13 cellular contexts compared by ENCODE assay signal in the genomic region with DNA sequence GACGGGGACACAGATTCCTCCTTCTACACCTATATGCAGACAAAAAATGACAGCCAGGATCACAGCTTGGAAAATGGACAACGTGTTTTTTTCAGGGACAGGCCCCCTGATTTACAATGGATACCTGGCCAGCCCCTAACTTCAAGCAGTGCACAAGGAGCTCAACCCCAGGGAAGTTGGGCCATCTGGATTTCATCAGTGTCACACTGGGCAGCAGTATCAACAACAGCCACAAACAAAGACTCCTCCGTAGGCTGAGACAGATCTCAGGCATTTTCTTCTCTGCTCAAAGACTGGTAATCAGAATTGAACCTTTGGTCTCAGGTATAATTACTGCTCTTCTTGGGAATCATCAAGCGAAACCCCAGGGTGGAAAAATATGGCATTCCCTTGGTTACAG.
"Had no signal": no experiment of that assay in that cellular context is flagged by ENCODE, and none has a peak within 500 bp of the region (broad histone marks: within the 10 kb centered on the region; RNA-seq: fewer than 3 reads in every experiment).

No MANE protein-coding gene starts in this region.

- H3K4me1 ChIP-seq: suprapubic skin had no signal

- H3K36me3 ChIP-seq: esophagus muscularis mucosa, gastroesophageal sphincter, heart right ventricle, suprapubic skin had no signal

- H3K4me3 ChIP-seq: esophagus muscularis mucosa, gastroesophageal sphincter, heart right ventricle, lung, mucosa of descending colon, skin epidermis, suprapubic skin had no signal

- H3K9me3 ChIP-seq: gastroesophageal sphincter, mucosa of descending colon, suprapubic skin had no signal

- H3K27me3 ChIP-seq: esophagus muscularis mucosa, gastroesophageal sphincter, heart right ventricle, suprapubic skin had no signal

- H3K27ac ChIP-seq: esophagus muscularis mucosa, gastroesophageal sphincter, heart right ventricle, suprapubic skin had no signal

- DNase-seq: activated naive CD4-positive, alpha-beta T cell treated with anti-CD3 and anti-CD28 coated beads, Interleukin-2, amount 10 ng/mL, durations not matched to agents 7 days and 5 days; effector CD4-positive, alpha-beta T cell; heart right ventricle; left colon; mucosa of descending colon; naive thymus-derived CD4-positive, alpha-beta T cell; posterior cingulate gyrus; stimulated activated naive CD8-positive, alpha-beta T cell treated with anti-CD3 and anti-CD28 coated beads, Interleukin-15, Interleukin-2, amounts not matched to agents 100 U/mL and 50 U/mL, for 24 hours had no signal
